Comparison of ENCODE assay signal across 1 cellular context in genomic region chr17:1515640-1516402, GRCh38.
TF ChIP-seq lines count a peak whose summit lies in the region.

No MANE protein-coding gene starts in this region.

TF ChIP-seq in HEK293, 187 proteins besides CTCF, POLR2A, EP300 and RAD21 (continued from another document):
- TF ChIP-seq ZNF510 (tag by site-specific recombination; IDR thresholded peaks at IDR 0.05; ENCODE audit: insufficient replicate concordance) (no peak), HIC1 (tag by site-specific recombination; IDR thresholded peaks at IDR 0.05) (no peak), ZNF426 (tag by site-specific recombination; IDR thresholded peaks at IDR 0.05) (no peak), ZNF211 (tag by site-specific recombination; IDR thresholded peaks at IDR 0.05; ENCODE audit: low read depth) (no peak), ZNF837 (tag by site-specific recombination; IDR thresholded peaks at IDR 0.05) (no peak), ZNF146 (tag by site-specific recombination; IDR thresholded peaks at IDR 0.05) (no peak), YY2 (tag by site-specific recombination; IDR thresholded peaks at IDR 0.05) (no peak)
